ENCODE assay signal across 13 cellular contexts in the genomic region with DNA sequence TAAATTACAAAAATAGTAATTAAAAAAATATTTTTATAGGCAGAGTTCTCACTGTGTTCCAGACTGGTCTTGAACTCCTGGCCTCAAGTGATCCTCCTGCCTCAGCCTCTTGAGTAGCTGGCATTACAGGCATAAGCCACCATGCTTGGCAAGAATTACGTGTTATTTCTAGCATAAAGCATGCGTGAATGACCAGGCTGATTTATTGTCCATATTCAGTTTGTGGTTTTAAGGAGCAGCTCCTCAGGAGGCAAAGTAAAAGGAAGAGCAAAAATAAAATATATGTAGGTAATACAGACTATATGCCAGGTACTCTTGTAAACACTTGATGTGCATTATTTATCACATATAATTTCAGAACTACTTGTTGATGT. TPM values are rescaled to one million over a fixed set of nuclear protein-coding genes. Genes with fewer than 3 reads are reported as not detected.
A peak's percentile ranks its signal among the peaks of the same experiment; 100 is the strongest.
DNase-seq lines count a peak whose midpoint lies in the region; ATAC-seq lines count a peak whose summit lies in the region.
"Had no signal": no experiment of that assay in that cellular context is flagged by ENCODE, and none has a peak within 500 bp of the region (broad histone marks: within the 10 kb centered on the region; RNA-seq: fewer than 3 reads in every experiment).

No MANE protein-coding gene starts in this region.

- DNase-seq in activated naive CD4-positive, alpha-beta T cell treated with anti-CD3 and anti-CD28 coated beads, Interleukin-2, amount 50 U/mL, for 72 hours (ENCODE audit: low spot score in 2 of 2): no peak
- DNase-seq in activated naive CD4-positive, alpha-beta T cell (lab: John Stamatoyannopoulos, UW): no peak
- peak; percentile 47 for DNase-seq in M059J (ENCODE audit: low read depth)
- no peak for DNase-seq in activated T-helper 1 cell treated with anti-CD3 and anti-CD28 coated beads, Interleukin-12 subunit alpha, Interleukin-12 subunit beta, Interleukin-2, Interleukin-4 antibody, amounts not matched to agents 30 ng/mL and 10 ng/mL and 1 ng/mL, durations not matched to agents 14 hours and 24 hours and 36 hours (ENCODE audit: low spot score)
- DNase-seq: amniotic stem cell, cerebellar nuclear complex, DMS153, NCI-H1092, upper lobe of left lung had no signal

- H3K36me3 Mint-ChIP-seq in activated naive CD4-positive, alpha-beta T cell treated with anti-CD3 and anti-CD28 coated beads, Interleukin-2, amount 50 U/mL, for 72 hours: peaks cover 7 to 27% of the 10 kb centered on the region in 2 donors
- H3K36me3 Mint-ChIP-seq in activated T-helper 1 cell treated with anti-CD3 and anti-CD28 coated beads, Interleukin-12 subunit alpha, Interleukin-12 subunit beta, Interleukin-2, Interleukin-4 antibody, amounts not matched to agents 30 ng/mL and 10 ng/mL and 1 ng/mL, durations not matched to agents 14 hours and 24 hours and 36 hours (ENCODE audit: low read depth): peaks cover 19% of the 10 kb centered on the region
- no peaks in the 10 kb centered on the region for H3K36me3 Mint-ChIP-seq in stimulated activated memory B cell treated with anti-CD40 and anti-IgM and Interleukin-4, amounts not matched to agents 10 μg/mL and 1 μg/mL and 100 μg/mL, for 72 hours

- intact Hi-C loops in activated T-helper 1 cell treated with anti-CD3 and anti-CD28 coated beads, Interleukin-12 subunit alpha, Interleukin-12 subunit beta, Interleukin-2, Interleukin-4 antibody, amounts not matched to agents 30 ng/mL and 10 ng/mL and 1 ng/mL, durations not matched to agents 14 hours and 24 hours and 36 hours (cut with micrococcal nuclease): loop anchor here (1.0 to 10.0 kb wide), 3 partner anchors 15 to 1059 kb away; a partner anchor contains a TSS

- no peak overlapping the region for H3K4me3 Mint-ChIP-seq in activated T-helper 1 cell treated with anti-CD3 and anti-CD28 coated beads, Interleukin-12 subunit alpha, Interleukin-12 subunit beta, Interleukin-2, Interleukin-4 antibody, amounts not matched to agents 30 ng/mL and 10 ng/mL and 1 ng/mL, durations not matched to agents 14 hours and 24 hours and 36 hours
- no peak overlapping the region for H3K4me3 Mint-ChIP-seq in stimulated activated memory B cell treated with anti-CD40 and anti-IgM and Interleukin-4, amounts not matched to agents 10 μg/mL and 1 μg/mL and 100 μg/mL, for 72 hours

- no peaks in the 10 kb centered on the region for H3K27me3 Mint-ChIP-seq in activated T-helper 1 cell treated with anti-CD3 and anti-CD28 coated beads, Interleukin-12 subunit alpha, Interleukin-12 subunit beta, Interleukin-2, Interleukin-4 antibody, amounts not matched to agents 30 ng/mL and 10 ng/mL and 1 ng/mL, durations not matched to agents 14 hours and 24 hours and 36 hours (ENCODE audit: insufficient read depth)
- no peaks in the 10 kb centered on the region for H3K27me3 Mint-ChIP-seq in stimulated activated memory B cell treated with anti-CD40 and anti-IgM and Interleukin-4, amounts not matched to agents 10 μg/mL and 1 μg/mL and 100 μg/mL, for 72 hours

- H3K27ac Mint-ChIP-seq in activated naive CD4-positive, alpha-beta T cell treated with anti-CD3 and anti-CD28 coated beads, Interleukin-2, amount 50 U/mL, for 72 hours: peak overlapping the region; percentile 76 to 94
- H3K27ac Mint-ChIP-seq in activated T-helper 1 cell treated with anti-CD3 and anti-CD28 coated beads, Interleukin-12 subunit alpha, Interleukin-12 subunit beta, Interleukin-2, Interleukin-4 antibody, amounts not matched to agents 30 ng/mL and 10 ng/mL and 1 ng/mL, durations not matched to agents 14 hours and 24 hours and 36 hours: peak overlapping the region; percentile 98
- H3K27ac Mint-ChIP-seq in stimulated activated memory B cell treated with anti-CD40 and anti-IgM and Interleukin-4, amounts not matched to agents 10 μg/mL and 1 μg/mL and 100 μg/mL, for 72 hours: peak overlapping the region; percentile 96

- H3K9me3 Mint-ChIP-seq in activated naive CD4-positive, alpha-beta T cell treated with anti-CD3 and anti-CD28 coated beads, Interleukin-2, amount 50 U/mL, for 72 hours: peaks cover 0 to 16% of the 10 kb centered on the region in 2 donors
- peaks cover 12% of the 10 kb centered on the region for H3K9me3 Mint-ChIP-seq in activated T-helper 1 cell treated with anti-CD3 and anti-CD28 coated beads, Interleukin-12 subunit alpha, Interleukin-12 subunit beta, Interleukin-2, Interleukin-4 antibody, amounts not matched to agents 30 ng/mL and 10 ng/mL and 1 ng/mL, durations not matched to agents 14 hours and 24 hours and 36 hours
- H3K9me3 Mint-ChIP-seq in stimulated activated memory B cell treated with anti-CD40 and anti-IgM and Interleukin-4, amounts not matched to agents 10 μg/mL and 1 μg/mL and 100 μg/mL, for 72 hours: no peaks in the 10 kb centered on the region

- ATAC-seq in activated naive CD4-positive, alpha-beta T cell treated with anti-CD3 and anti-CD28 coated beads, Interleukin-2, amount 50 U/mL, for 72 hours: no peak
- ATAC-seq in stimulated activated memory B cell treated with anti-CD40 and anti-IgM and Interleukin-4, amounts not matched to agents 10 μg/mL and 1 μg/mL and 100 μg/mL, for 72 hours: no peak
- ATAC-seq in HG02885 (IDR thresholded peaks at IDR 0.05; ENCODE audit: poor library complexity, unreplicated experiment) (no peak), HG03139 (IDR thresholded peaks at IDR 0.05; ENCODE audit: unreplicated experiment) (no peak), HG02981 (IDR thresholded peaks at IDR 0.05; ENCODE audit: unreplicated experiment) (no peak)

- H3K4me1 Mint-ChIP-seq in activated T-helper 1 cell treated with anti-CD3 and anti-CD28 coated beads, Interleukin-12 subunit alpha, Interleukin-12 subunit beta, Interleukin-2, Interleukin-4 antibody, amounts not matched to agents 30 ng/mL and 10 ng/mL and 1 ng/mL, durations not matched to agents 14 hours and 24 hours and 36 hours (ENCODE audit: low read depth): peaks cover 98% of the 10 kb centered on the region
- H3K4me1 Mint-ChIP-seq in stimulated activated memory B cell treated with anti-CD40 and anti-IgM and Interleukin-4, amounts not matched to agents 10 μg/mL and 1 μg/mL and 100 μg/mL, for 72 hours: peaks cover 86% of the 10 kb centered on the region

RNA-seq across cellular contexts. Expression of a gene that starts 7.1 kb away (rescaled TPM):
- total RNA-seq in activated naive CD4-positive, alpha-beta T cell treated with anti-CD3 and anti-CD28 coated beads, Interleukin-2, amount 50 U/mL, for 72 hours: not detected
- 0.05 and 0.07 TPM in 2 replicates for total RNA-seq in M059J (2014; rRNA removed; shearing (Covaris generic))
- 0.54 and 1.4 TPM in 2 replicates for total RNA-seq in activated T-helper 1 cell treated with anti-CD3 and anti-CD28 coated beads, Interleukin-12 subunit alpha, Interleukin-12 subunit beta, Interleukin-2, Interleukin-4 antibody, amounts not matched to agents 30 ng/mL and 10 ng/mL and 1 ng/mL, durations not matched to agents 14 hours and 24 hours and 36 hours
